Comparison of ENCODE assay signal across 33 cellular contexts in the genomic region with DNA sequence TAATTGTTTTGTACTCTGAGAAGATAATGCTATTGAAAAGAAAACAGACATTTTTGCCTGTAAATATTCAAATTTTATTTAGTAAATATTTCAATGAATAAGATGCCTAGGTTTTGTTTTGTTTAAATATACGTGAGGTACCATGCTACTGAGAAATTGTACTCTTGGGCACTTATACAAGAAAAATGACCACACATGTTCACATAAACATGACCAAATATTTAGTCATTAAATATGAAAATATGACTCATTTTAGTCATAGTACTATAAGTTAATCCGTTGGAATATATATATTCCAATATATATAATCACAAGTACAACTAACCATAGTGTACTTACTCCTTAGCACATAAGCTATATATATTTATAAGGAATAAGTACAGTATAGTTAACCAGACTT. TPM values are rescaled to one million over a fixed set of nuclear protein-coding genes. Genes with fewer than 3 reads are reported as not detected.
DNase-seq lines count a peak whose midpoint lies in the region; ATAC-seq and TF ChIP-seq lines count a peak whose summit lies in the region.
"Had no signal": no experiment of that assay in that cellular context is flagged by ENCODE, and none has a peak within 500 bp of the region (broad histone marks: within the 10 kb centered on the region; RNA-seq: fewer than 3 reads in every experiment).

No MANE protein-coding gene starts in this region.

- no peaks in the 10 kb centered on the region for H3K27me3 Mint-ChIP-seq in activated naive CD4-positive, alpha-beta T cell treated with anti-CD3 and anti-CD28 coated beads for 36 hours (ENCODE audit: low read depth)
- H3K27me3 Mint-ChIP-seq: B cell; CD4-positive, alpha-beta memory T cell; CD4-positive, alpha-beta T cell; CD4-positive, CD25-positive, alpha-beta regulatory T cell; CD8-positive, alpha-beta memory T cell had no signal

- POLR2A ChIA-PET in PC-3 (lab: Charles Lee; ENCODE audit: unreplicated experiment): no interaction called here

- BruUV-seq in PC-3 (replicated peaks; lab: Mats Ljungman, UMichigan): no TSS peak

- H3K9me3 ChIP-seq in PC-3 (ENCODE audit: low read length): no peaks in the 10 kb centered on the region
- no peaks in the 10 kb centered on the region for H3K9me3 ChIP-seq in Karpas-422 (ENCODE audit: low read length)
- H3K9me3 ChIP-seq: A549; BE2C; BLaER1; BLaER1 treated with 17β-estradiol and CSF1 and Interleukin-3, amounts not matched to agents 10 nM and 100 nM; Caco-2 had no signal

- H3K4me3 ChIP-seq in PC-3 (ENCODE audit: low read length): no peak overlapping the region
- no peak overlapping the region for H3K4me3 ChIP-seq in Karpas-422 (ENCODE audit: low read length)
- H3K4me3 ChIP-seq: A549; BLaER1; BLaER1 treated with 17β-estradiol and CSF1 and Interleukin-3, amounts not matched to agents 10 nM and 100 nM had no signal

- H3K27ac Mint-ChIP-seq in activated naive CD4-positive, alpha-beta T cell treated with anti-CD3 and anti-CD28 coated beads for 36 hours: no peak overlapping the region
- H3K27ac Mint-ChIP-seq: B cell; CD14-positive monocyte; CD4-positive, alpha-beta memory T cell; CD4-positive, alpha-beta T cell; CD4-positive, CD25-positive, alpha-beta regulatory T cell; CD8-positive, alpha-beta T cell had no signal

- H3K79me2 ChIP-seq in PC-3 (ENCODE audit: low read length) (no peaks in the 10 kb centered on the region), Karpas-422 (ENCODE audit: low read length) (no peaks in the 10 kb centered on the region)

- H3K27me3 ChIP-seq in PC-3 (ENCODE audit: low read length): no peaks in the 10 kb centered on the region
- H3K27me3 ChIP-seq in Karpas-422 (ENCODE audit: low read length): no peaks in the 10 kb centered on the region
- H3K27me3 ChIP-seq: BE2C; BLaER1; BLaER1 treated with 17β-estradiol and CSF1 and Interleukin-3, amounts not matched to agents 10 nM and 100 nM had no signal

- H4K20me1 ChIP-seq in PC-3 (ENCODE audit: low read length) (no peaks in the 10 kb centered on the region), Karpas-422 (ENCODE audit: insufficient read depth, low read depth, low read length) (no peaks in the 10 kb centered on the region)
- H4K20me1 ChIP-seq: BLaER1; BLaER1 treated with 17β-estradiol and CSF1 and Interleukin-3, amounts not matched to agents 10 nM and 100 nM had no signal

- H3F3A ChIP-seq in PC-3 (ENCODE audit: low read length, unreplicated experiment): no peaks in the 10 kb centered on the region

- DNase-seq in HCEC 1CT: peak; percentile 36
- DNase-seq in PC-3: peak; percentile 68
- peak; percentile 25 for DNase-seq in RKO (ENCODE audit: low spot score)
- DNase-seq in activated naive CD4-positive, alpha-beta T cell treated with anti-CD3 and anti-CD28 coated beads for 36 hours: no peak
- DNase-seq in Karpas-422: no peak
- DNase-seq: 8988T; ACHN; AML-193; BE2C; C1 segment of cervical spinal cord; Caco-2; Calu3; CD4-positive, alpha-beta memory T cell; CD4-positive, alpha-beta T cell; CD4-positive, CD25-positive, alpha-beta regulatory T cell; CD8-positive, alpha-beta memory T cell; CD8-positive, alpha-beta T cell; COR-L47; DMS 273 treated with DMSO at 0.1 percent for 48 hours; DMS153; DMS53; DMS79; DMS79 treated with DMSO at 0.1 percent for 48 hours; DND-41; EL had no signal

- no peak for TF ChIP-seq CTCF in PC-3 (conservative IDR thresholded peaks at IDR 0.05; ENCODE audit: low read depth, low read length)

- H3K27ac ChIP-seq in PC-3 (ENCODE audit: low read length) (peak overlapping the region; percentile 15; the same call in 1 of the 2 replicates), Karpas-422 (ENCODE audit: low read length) (no peak overlapping the region)
- H3K27ac ChIP-seq: 22Rv1; A549; BLaER1; BLaER1 treated with 17β-estradiol and CSF1 and Interleukin-3, amounts not matched to agents 10 nM and 100 nM; C4-2B had no signal

- no peaks in the 10 kb centered on the region; the same call in 1 of the 2 replicates for H3K4me1 ChIP-seq in PC-3 (ENCODE audit: insufficient read depth, low read length)
- H3K4me1 ChIP-seq in Karpas-422 (ENCODE audit: low read length): no peaks in the 10 kb centered on the region
- H3K4me1 ChIP-seq: A549; BE2C; BLaER1; BLaER1 treated with 17β-estradiol and CSF1 and Interleukin-3, amounts not matched to agents 10 nM and 100 nM; Caco-2 had no signal

- CTCF ChIA-PET in PC-3 (lab: Charles Lee): no interaction called here
- CTCF ChIA-PET in activated naive CD4-positive, alpha-beta T cell treated with anti-CD3 and anti-CD28 coated beads for 36 hours (lab: Charles Lee): no interaction called here

- H3K9me2 ChIP-seq in PC-3 (replicated peaks; ENCODE audit: low read length): no peaks in the 10 kb centered on the region
- H3K9me2 ChIP-seq in Karpas-422 (replicated peaks; ENCODE audit: insufficient read depth, low read length): no peaks in the 10 kb centered on the region

- no peak overlapping the region for H3K4me3 Mint-ChIP-seq in activated naive CD4-positive, alpha-beta T cell treated with anti-CD3 and anti-CD28 coated beads for 36 hours
- H3K4me3 Mint-ChIP-seq: B cell; CD14-positive monocyte; CD4-positive, alpha-beta memory T cell; CD4-positive, alpha-beta T cell; CD4-positive, CD25-positive, alpha-beta regulatory T cell; CD8-positive, alpha-beta memory T cell; CD8-positive, alpha-beta T cell had no signal

- intact Hi-C loops in PC-3 (cut with micrococcal nuclease): no loop called here
- intact Hi-C loops in activated naive CD4-positive, alpha-beta T cell treated with anti-CD3 and anti-CD28 coated beads for 36 hours (cut with micrococcal nuclease): no loop called here

- H3K9ac ChIP-seq in PC-3 (ENCODE audit: low read length) (no peak overlapping the region), Karpas-422 (ENCODE audit: low read length) (no peak overlapping the region)
- H3K9ac ChIP-seq: BLaER1; BLaER1 treated with 17β-estradiol and CSF1 and Interleukin-3, amounts not matched to agents 10 nM and 100 nM had no signal

- peaks cover 2% of the 10 kb centered on the region for H3K9me3 Mint-ChIP-seq in activated naive CD4-positive, alpha-beta T cell treated with anti-CD3 and anti-CD28 coated beads for 36 hours
- H3K9me3 Mint-ChIP-seq: CD4-positive, alpha-beta T cell had no signal

- ATAC-seq in PC-3: peak; percentile 68
- ATAC-seq in activated CD4-positive, CD25-positive, alpha-beta regulatory T cell treated with anti-CD3 and anti-CD28 coated beads, Interleukin-2, amount 50 U/mL, for 24 hours: no peak
- ATAC-seq: A549; CD8-positive, alpha-beta T cell had no signal

- H3K36me3 ChIP-seq in PC-3 (ENCODE audit: low read depth, low read length) (no peaks in the 10 kb centered on the region), Karpas-422 (ENCODE audit: insufficient read depth, low read length) (no peaks in the 10 kb centered on the region)
- H3K36me3 ChIP-seq: BE2C; BLaER1; BLaER1 treated with 17β-estradiol and CSF1 and Interleukin-3, amounts not matched to agents 10 nM and 100 nM had no signal

- H3K4me2 ChIP-seq in PC-3 (ENCODE audit: low read length) (no peak overlapping the region), Karpas-422 (ENCODE audit: low read depth, low read length, poor library complexity, severe bottlenecking) (no peak overlapping the region)
- H3K4me2 ChIP-seq: A549; BLaER1; BLaER1 treated with 17β-estradiol and CSF1 and Interleukin-3, amounts not matched to agents 10 nM and 100 nM had no signal

- no peaks in the 10 kb centered on the region for H3K36me3 Mint-ChIP-seq in activated naive CD4-positive, alpha-beta T cell treated with anti-CD3 and anti-CD28 coated beads for 36 hours (ENCODE audit: low read depth)
- H3K36me3 Mint-ChIP-seq: CD14-positive monocyte; CD4-positive, alpha-beta memory T cell; CD4-positive, CD25-positive, alpha-beta regulatory T cell; CD8-positive, alpha-beta memory T cell; CD8-positive, alpha-beta T cell had no signal

- H3K4me1 Mint-ChIP-seq in activated naive CD4-positive, alpha-beta T cell treated with anti-CD3 and anti-CD28 coated beads for 36 hours (ENCODE audit: low read depth): no peaks in the 10 kb centered on the region
- H3K4me1 Mint-ChIP-seq: B cell; CD14-positive monocyte; CD4-positive, alpha-beta memory T cell; CD4-positive, CD25-positive, alpha-beta regulatory T cell; CD8-positive, alpha-beta memory T cell had no signal

- no peak overlapping the region for H2AFZ ChIP-seq in PC-3 (ENCODE audit: low read length)
- no peak overlapping the region for H2AFZ ChIP-seq in Karpas-422 (ENCODE audit: low read length)

RNA-seq across cellular contexts. Expression of gene ZNF804A, which starts 56.7 kb away (rescaled TPM):
- total RNA-seq in PC-3 (2014; rRNA removed): 1.6 and 1.9 TPM in 2 replicates
- total RNA-seq in activated naive CD4-positive, alpha-beta T cell treated with anti-CD3 and anti-CD28 coated beads for 36 hours: not detected
- 27.7 and 27.8 TPM in 2 replicates for total RNA-seq in Karpas-422 (2014; rRNA removed; shearing (Covaris generic); ENCODE audit: low replicate concordance)
- total RNA-seq: Caco-2; CD4-positive, alpha-beta T cell; CD4-positive, CD25-positive, alpha-beta regulatory T cell; CD8-positive, alpha-beta memory T cell; CD8-positive, alpha-beta T cell had no signal

Comparison
In these comparisons a context has a peak if more than half of its experiments do, and no peak if none do; other contexts are left out.
1. DNase-seq: peak in HCEC 1CT (single experiment), PC-3 (single experiment) and RKO (single experiment); none in activated naive CD4-positive, alpha-beta T cell treated with anti-CD3 and anti-CD28 coated beads for 36 hours (single experiment) and Karpas-422 (single experiment).
2. RNA of gene ZNF804A, which starts 56.7 kb away (total RNA-seq): 27.7 to 27.8 TPM in Karpas-422; 1.6 to 1.9 TPM in PC-3 and not detected in activated naive CD4-positive, alpha-beta T cell treated with anti-CD3 and anti-CD28 coated beads for 36 hours; every median in the first group is over 10 times any median in the second.